1 cellular context compared by ENCODE assay signal in genomic region chr19:55452381-55453325, GRCh38.
TF ChIP-seq lines count a peak whose summit lies in the region.

No MANE protein-coding gene starts in this region.

TF ChIP-seq in IMR-90, 13 proteins besides CTCF, POLR2A, EP300 and RAD21:
- TF ChIP-seq RFX5 (IDR thresholded peaks at IDR 0.05; ENCODE audit: low read depth, low read length), result no peak
- no peak for TF ChIP-seq CEBPB (IDR thresholded peaks at IDR 0.05; ENCODE audit: low read depth, low read length)
- no peak for TF ChIP-seq FOS (IDR thresholded peaks at IDR 0.05; ENCODE audit: low read depth, low read length)
- no peak for TF ChIP-seq MAFK (IDR thresholded peaks at IDR 0.05; ENCODE audit: low read depth, low read length)
- peak; percentile 68; the same call in 1 of the 2 replicates for TF ChIP-seq MAZ (IDR thresholded peaks at IDR 0.05; ENCODE audit: borderline replicate concordance, low read depth, low read length)
- TF ChIP-seq BHLHE40 (IDR thresholded peaks at IDR 0.05; ENCODE audit: low read depth, low read length), result peak; percentile 42
